Comparison of ENCODE assay signal across 8 cellular contexts in genomic region chr17:73231841-73232586, GRCh38. TPM values are rescaled to one million over a fixed set of nuclear protein-coding genes. Genes with fewer than 3 reads are reported as not detected.
DNase-seq lines count a peak whose midpoint lies in the region; ATAC-seq, FAIRE-seq and TF ChIP-seq lines count a peak whose summit lies in the region.

No MANE protein-coding gene starts in this region.

- H3K4me3 ChIP-seq in HUES48 (ENCODE audit: low read depth, low read length) (peak overlapping the region; percentile 98), NT2/D1 (ENCODE audit: insufficient read length, low read depth) (peak overlapping the region; percentile 92), mesodermal cell (ENCODE audit: extremely low read depth, insufficient read depth, low read length, poor library complexity, severe bottlenecking) (peak overlapping the region; percentile 98)

- H3K9me3 Mint-ChIP-seq in Calu3 (ENCODE audit: low read depth, unreplicated experiment) = no peaks in the 10 kb centered on the region

- DNase-seq in Calu3 (peak; percentile 97), NT2/D1 (ENCODE audit: low read depth, low spot score) (peak; percentile 87)
- DNase-seq in activated CD8-positive, alpha-beta memory T cell treated with anti-CD3 and anti-CD28 coated beads, Interleukin-2, amount 50 U/mL, for 24 hours (ENCODE audit: extremely low read depth) = peak; percentile 94
- DNase-seq in stimulated activated CD8-positive, alpha-beta memory T cell treated with anti-CD3 and anti-CD28 coated beads, Interleukin-15, amount 100 ng/mL, for 24 hours (ENCODE audit: low read depth) = peak; percentile 94

- H3K36me3 Mint-ChIP-seq in Calu3 (ENCODE audit: insufficient read depth, unreplicated experiment) = peaks cover 43% of the 10 kb centered on the region

- H3K27me3 Mint-ChIP-seq in Calu3 (ENCODE audit: unreplicated experiment) = no peaks in the 10 kb centered on the region

- ATAC-seq in GM21390 (IDR thresholded peaks at IDR 0.05; ENCODE audit: unreplicated experiment) = peak; percentile 75

- H3K9ac ChIP-seq in HUES48 (ENCODE audit: low read depth, low read length) = peak overlapping the region; percentile 82
- H3K9ac ChIP-seq in NT2/D1 (ENCODE audit: insufficient read length, low read depth) = peak overlapping the region; percentile 91

- H3K36me3 ChIP-seq in HUES48 (ENCODE audit: control insufficient read depth, insufficient read depth, low read length) = peaks cover 30% of the 10 kb centered on the region
- H3K36me3 ChIP-seq in NT2/D1 (ENCODE audit: insufficient read depth, insufficient read length, low read length) = peaks cover 41% of the 10 kb centered on the region
- H3K36me3 ChIP-seq in mesodermal cell (ENCODE audit: control insufficient read depth, insufficient read depth, low read length) = peaks cover 39% of the 10 kb centered on the region

- peak; percentile 85 for FAIRE-seq in endometrium (lab: Jason Lieb, UNC)

- peak overlapping the region; percentile 93 for H3K27ac Mint-ChIP-seq in Calu3 (ENCODE audit: unreplicated experiment)

- WGBS in mesodermal cell (ENCODE audit: insufficient coverage in 2 of 2), 2 experiments = 0 to 1% methylated on average over 24 to 36 of the region's 63 CpGs

- H3K27me3 ChIP-seq in HUES48 (ENCODE audit: control insufficient read depth, insufficient read depth, low read length) (no peaks in the 10 kb centered on the region), NT2/D1 (ENCODE audit: insufficient read depth, insufficient read length) (no peaks in the 10 kb centered on the region)

- CTCF ChIA-PET in Calu3 (lab: Charles Lee) = interaction anchor here (0.5 to 1.9 kb wide), 12 partner anchors 24 to 614 kb away, joined by 3 to 11 read pairs (median 3); no protein-coding TSS in a partner anchor

- H3K4me1 ChIP-seq in HUES48 (ENCODE audit: control insufficient read depth, insufficient read depth, low read length) (peaks cover 30% of the 10 kb centered on the region), NT2/D1 (ENCODE audit: insufficient read depth, insufficient read length) (no peaks in the 10 kb centered on the region), mesodermal cell (ENCODE audit: control insufficient read depth, insufficient read depth, low read length, poor library complexity, severe bottlenecking) (peaks cover 21% of the 10 kb centered on the region)

- intact Hi-C loops in Calu3 (cut with micrococcal nuclease; ENCODE audit: unreplicated experiment) = no loop called here

- H3K9me3 ChIP-seq in HUES48 (ENCODE audit: control insufficient read depth, insufficient read depth, low read length) = no peaks in the 10 kb centered on the region
- H3K9me3 ChIP-seq in NT2/D1 (ENCODE audit: insufficient read depth, low read length) = no peaks in the 10 kb centered on the region
- no peaks in the 10 kb centered on the region for H3K9me3 ChIP-seq in mesodermal cell (ENCODE audit: control insufficient read depth, low read length)

- H3K27ac ChIP-seq in HUES48 (ENCODE audit: low read depth, low read length) = peak overlapping the region; percentile 77
- peak overlapping the region; percentile 91 for H3K27ac ChIP-seq in mesodermal cell (ENCODE audit: low read depth, low read length, severe bottlenecking)

- H3K4me1 Mint-ChIP-seq in Calu3 (ENCODE audit: low read depth, unreplicated experiment) = peaks cover 44% of the 10 kb centered on the region

- no peak for TF ChIP-seq CTCF in Calu3 (IDR thresholded peaks at IDR 0.05; ENCODE audit: unreplicated experiment)

- BruUV-seq in Calu3 (replicated peaks; lab: Mats Ljungman, UMichigan) = no TSS peak

- peak overlapping the region; percentile 97 for H3K4me3 Mint-ChIP-seq in Calu3 (ENCODE audit: low read depth, unreplicated experiment)

RNA-seq across cellular contexts. Expression of gene CPSF4L, which starts 29.7 kb away (rescaled TPM):
- total RNA-seq in Calu3 (2022) = not detected in 2 replicates
- polyA plus RNA-seq in mesodermal cell (2013, experiment 1 of 2) = not detected
- polyA plus RNA-seq in mesodermal cell (2013, experiment 2 of 2) = not detected

RNA-seq across cellular contexts. Expression of gene COG1, which starts 39.2 kb away (rescaled TPM):
- 36.1 and 37.7 TPM in 2 replicates for total RNA-seq in Calu3 (2022)
- polyA plus RNA-seq in mesodermal cell (2013, experiment 1 of 2) = 36.3 TPM
- 32.6 TPM for polyA plus RNA-seq in mesodermal cell (2013, experiment 2 of 2)

Comparison
In these comparisons a context has a peak if more than half of its experiments do, and no peak if none do; other contexts are left out.
1. Peak in every context shown above with its lines: DNase-seq, ATAC-seq, H3K4me3 ChIP-seq and H3K27ac ChIP-seq.